ENCODE assay signal across 8 cellular contexts in genomic region chr15:64430000-64430735, GRCh38. TPM values are rescaled to one million over a fixed set of nuclear protein-coding genes. Genes with fewer than 3 reads are reported as not detected.
DNase-seq lines count a peak whose midpoint lies in the region; ATAC-seq lines count a peak whose summit lies in the region.

No MANE protein-coding gene starts in this region.

- H3K23ac ChIP-seq in mesendoderm (ENCODE audit: low read length): no peak overlapping the region

- no peak overlapping the region for H3K9ac ChIP-seq in mesendoderm (ENCODE audit: low read length)

- H2BK5ac ChIP-seq in mesendoderm (ENCODE audit: low read length): no peak overlapping the region

- H3K4me3 ChIP-seq in mesendoderm (ENCODE audit: low read length): no peak overlapping the region

- H3K36me3 ChIP-seq in KOPT-K1 (ENCODE audit: insufficient read depth, low read length) (peaks cover 11% of the 10 kb centered on the region), mesendoderm (ENCODE audit: control insufficient read depth, insufficient read depth, low read length) (no peaks in the 10 kb centered on the region)

- no CpG with 5 or more reads among the region's 3 CpGs for WGBS in mesendoderm (ENCODE audit: extremely low coverage, insufficient coverage, low lambda C conversion rate)

- H4K8ac ChIP-seq in mesendoderm (ENCODE audit: low read depth, low read length): no peak overlapping the region

- H2AK5ac ChIP-seq in mesendoderm (ENCODE audit: low read length): no peak overlapping the region

- H3K9me3 ChIP-seq in KOPT-K1 (ENCODE audit: insufficient read depth, low read length, poor library complexity, severe bottlenecking): no peaks in the 10 kb centered on the region

- no peaks in the 10 kb centered on the region for H3K79me1 ChIP-seq in mesendoderm (ENCODE audit: low read length)

- H2BK120ac ChIP-seq in mesendoderm (ENCODE audit: low read depth, low read length): no peak overlapping the region

- H3K56ac ChIP-seq in mesendoderm (ENCODE audit: low read length): no peak overlapping the region

- H3K27me3 ChIP-seq in mesendoderm (ENCODE audit: insufficient read depth, low read length, poor library complexity): no peaks in the 10 kb centered on the region

- no peak overlapping the region for H4K5ac ChIP-seq in mesendoderm (ENCODE audit: low read length)

- H3K4me2 ChIP-seq in mesendoderm (ENCODE audit: low read length): no peak overlapping the region

- ATAC-seq in HG02610 (IDR thresholded peaks at IDR 0.05; ENCODE audit: unreplicated experiment) (no peak), GM19035 (IDR thresholded peaks at IDR 0.05; ENCODE audit: unreplicated experiment) (no peak)

- peak; percentile 39 for DNase-seq in Daoy (ENCODE audit: low read depth)
- peak; percentile 24 for DNase-seq in T follicular helper cell (ENCODE audit: low read depth)
- DNase-seq in central memory CD4-positive, alpha-beta T cell: peak; percentile 78
- DNase-seq in mesendoderm: peak; percentile 94
- DNase-seq in amygdala (lab: John Stamatoyannopoulos, UW): no peak

- H2BK15ac ChIP-seq in mesendoderm (replicated peaks; ENCODE audit: low read depth): no peak overlapping the region

- peaks cover 5% of the 10 kb centered on the region for H3K4me1 ChIP-seq in mesendoderm (ENCODE audit: control insufficient read depth, low read depth, low read length)

- H3K27ac ChIP-seq in KOPT-K1 (ENCODE audit: low read depth, low read length, poor library complexity, severe bottlenecking): peak overlapping the region; percentile 94
- no peak overlapping the region for H3K27ac ChIP-seq in mesendoderm (ENCODE audit: low read depth, low read length)

- H3K18ac ChIP-seq in mesendoderm (ENCODE audit: low read length): no peak overlapping the region

- no peak overlapping the region for H3K4ac ChIP-seq in mesendoderm (ENCODE audit: low read depth, low read length)

- no peaks in the 10 kb centered on the region for H3K79me2 ChIP-seq in mesendoderm (ENCODE audit: control insufficient read depth, insufficient read depth, low read length)

RNA-seq across cellular contexts. Expression of gene ZNF609, which starts 30.2 kb away (rescaled TPM):
- 7.3 and 9.6 TPM in 2 replicates for total RNA-seq in Daoy (2014; rRNA removed; shearing (Covaris generic))
- 22.4 TPM for polyA plus RNA-seq in mesendoderm (2013, experiment 1 of 2)
- 23.3 TPM for polyA plus RNA-seq in mesendoderm (2013, experiment 2 of 2)

RNA-seq across cellular contexts. Expression of gene TRIP4, which starts 42.5 kb away (rescaled TPM):
- total RNA-seq in Daoy (2014; rRNA removed; shearing (Covaris generic)): 11.4 and 13.5 TPM in 2 replicates
- 31.0 TPM for polyA plus RNA-seq in mesendoderm (2013, experiment 1 of 2)
- 30.8 TPM for polyA plus RNA-seq in mesendoderm (2013, experiment 2 of 2)

RNA-seq across cellular contexts. Expression of gene PCLAF, which starts 48.9 kb away (rescaled TPM):
- 56.8 and 61.5 TPM in 2 replicates for total RNA-seq in Daoy (2014; rRNA removed; shearing (Covaris generic))
- polyA plus RNA-seq in mesendoderm (2013, experiment 1 of 2): 98.7 TPM
- polyA plus RNA-seq in mesendoderm (2013, experiment 2 of 2): 102 TPM

Comparison
In these comparisons a context has a peak if more than half of its experiments do, and no peak if none do; other contexts are left out.
1. DNase-seq: peak in Daoy (single experiment), T follicular helper cell (single experiment), central memory CD4-positive, alpha-beta T cell (single experiment) and mesendoderm (single experiment); none in amygdala (0 of 56).